Comparison of ENCODE assay signal across 25 cellular contexts in the genomic region with DNA sequence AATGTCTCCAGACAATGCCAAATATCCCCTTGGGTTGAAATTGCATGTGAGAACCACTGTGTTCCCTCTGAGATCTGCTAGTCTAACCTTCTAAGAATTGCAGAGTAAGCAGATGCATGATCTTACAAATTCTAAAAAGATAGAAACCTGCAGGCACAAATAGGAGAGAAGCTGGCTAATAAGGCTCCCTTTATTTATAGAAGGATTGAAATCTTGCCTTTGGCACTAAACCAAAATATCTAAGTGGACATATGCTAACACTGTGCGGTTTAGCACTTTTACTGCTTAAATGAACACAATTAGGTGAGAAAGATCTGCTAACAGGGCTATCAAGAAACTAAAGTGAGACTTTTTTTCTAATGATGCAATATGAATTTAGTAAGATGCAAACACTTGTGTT.
"Had no signal": no experiment of that assay in that cellular context is flagged by ENCODE, and none has a peak within 500 bp of the region (broad histone marks: within the 10 kb centered on the region; RNA-seq: fewer than 3 reads in every experiment).

No MANE protein-coding gene starts in this region.

- H3K27me3 ChIP-seq: brain microvascular endothelial cell, colonic mucosa, dorsolateral prefrontal cortex, esophagus muscularis mucosa, ovary, right atrium auricular region, spleen, testis, uterus had no signal

- H3K4me1 ChIP-seq: colonic mucosa, prostate gland, right atrium auricular region, spleen, testis, uterus had no signal

- DNase-seq: activated CD4-positive, alpha-beta T cell treated with anti-CD3 and anti-CD28 coated beads, Interleukin-2, amount 10 ng/mL, durations not matched to agents 24 days and 14 days; activated CD8-positive, alpha-beta memory T cell treated with anti-CD3 and anti-CD28 coated beads, Interleukin-2, amount 10 ng/mL, durations not matched to agents 7 days and 5 days; activated CD8-positive, alpha-beta T cell treated with anti-CD3 and anti-CD28 coated beads for 36 hours; activated gamma-delta T cell; activated naive CD4-positive, alpha-beta T cell treated with anti-CD3 and anti-CD28 coated beads, Interleukin-2, amount 50 U/mL, for 16 hours; activated T-cell treated with anti-CD3 and anti-CD28 coated beads for 4 hours; aorta; brain microvascular endothelial cell; colonic mucosa; dorsolateral prefrontal cortex; effector memory CD8-positive, alpha-beta T cell; hippocampal formation; left ventricle myocardium superior; mammary epithelial cell; naive thymus-derived CD8-positive, alpha-beta T cell; ovary; spleen; stimulated activated CD4-positive, alpha-beta T cell treated with anti-CD3 and anti-CD28 coated beads, Interleukin-4, amount 100 ng/mL, for 1 hour; stimulated activated naive CD4-positive, alpha-beta T cell; testis; trophoblast cell; uterus had no signal

- H3K9me3 ChIP-seq: colonic mucosa, esophagus muscularis mucosa, ovary, prostate gland, right atrium auricular region, spleen, testis, uterus had no signal

- H3K27ac ChIP-seq: brain microvascular endothelial cell, colonic mucosa, esophagus muscularis mucosa, ovary, prostate gland, right atrium auricular region, spleen, testis, uterus had no signal

- ATAC-seq: activated CD8-positive, alpha-beta memory T cell treated with anti-CD3 and anti-CD28 coated beads, Interleukin-2, amount 10 ng/mL, durations not matched to agents 7 days and 5 days; activated CD8-positive, alpha-beta T cell treated with anti-CD3 and anti-CD28 coated beads for 36 hours; effector memory CD8-positive, alpha-beta T cell; left ventricle myocardium superior; naive thymus-derived CD8-positive, alpha-beta T cell had no signal

- H3K4me3 ChIP-seq: colonic mucosa, dorsolateral prefrontal cortex, esophagus muscularis mucosa, ovary, prostate gland, right atrium auricular region, spleen, testis, uterus had no signal

- H3K36me3 ChIP-seq: brain microvascular endothelial cell, colonic mucosa, ovary, right atrium auricular region, uterus had no signal
